18 cellular contexts compared by ENCODE assay signal in the genomic region with DNA sequence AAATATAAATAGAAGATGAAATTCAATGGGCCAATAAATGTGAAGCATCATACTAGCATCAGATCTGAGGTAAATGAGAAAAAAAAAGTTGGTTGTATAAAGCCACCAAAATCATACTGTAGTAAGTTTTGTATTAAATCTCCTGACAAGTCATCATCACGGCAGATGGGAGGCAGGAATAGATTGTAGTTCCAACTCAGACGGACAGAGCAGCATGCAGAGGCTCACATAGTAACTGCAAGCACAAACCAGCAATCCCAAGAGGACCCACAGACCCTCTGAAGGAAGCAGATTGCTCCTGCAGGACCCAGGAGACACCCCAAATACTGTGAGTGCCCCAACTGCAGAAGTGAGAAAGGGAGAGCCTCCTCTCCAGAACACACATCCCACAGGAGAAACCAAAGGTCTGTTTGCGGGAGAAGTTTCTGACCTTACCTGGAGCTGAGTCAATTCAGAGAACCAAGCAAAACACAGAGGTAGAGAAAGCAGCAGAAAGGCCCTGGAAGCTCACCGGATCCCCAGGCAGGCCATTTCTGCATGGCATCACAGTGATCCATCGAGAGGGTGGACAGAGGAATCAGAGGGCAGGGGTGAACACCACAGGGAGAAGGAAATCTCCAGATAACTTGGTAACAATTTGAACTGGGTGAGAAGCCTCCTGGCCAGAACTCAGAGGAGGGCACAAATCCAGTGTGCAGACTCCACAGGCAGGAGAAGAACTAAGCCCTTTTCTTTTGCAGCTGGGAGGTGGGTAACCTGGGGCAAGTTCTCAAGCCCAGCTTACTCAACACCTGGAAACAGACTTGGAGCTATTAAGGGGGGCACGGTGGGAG.
DNase-seq lines count a peak whose midpoint lies in the region; ATAC-seq and TF ChIP-seq lines count a peak whose summit lies in the region.
"Had no signal": no experiment of that assay in that cellular context is flagged by ENCODE, and none has a peak within 500 bp of the region (broad histone marks: within the 10 kb centered on the region; RNA-seq: fewer than 3 reads in every experiment).

No MANE protein-coding gene starts in this region.

- H3K27ac Mint-ChIP-seq in neural progenitor cell (peak overlapping the region; percentile 87), endothelial cell (ENCODE audit: unreplicated experiment) (no peak overlapping the region)

- BruUV-seq in OCI-LY7 (replicated peaks; lab: Mats Ljungman, UMichigan), result no TSS peak

- H3F3A ChIP-seq in neural progenitor cell (ENCODE audit: low read depth), result no peaks in the 10 kb centered on the region

- H3K9ac ChIP-seq in neural progenitor cell, result no peak overlapping the region
- H3K9ac ChIP-seq: SK-N-SH had no signal

- H3K9me3 ChIP-seq in neural progenitor cell (ENCODE audit: low read depth) (no peaks in the 10 kb centered on the region), OCI-LY7 (ENCODE audit: low read length) (no peaks in the 10 kb centered on the region)
- H3K9me3 ChIP-seq: A549, Peyer's patch, SK-N-SH had no signal

- no peaks in the 10 kb centered on the region for H4K20me1 ChIP-seq in neural progenitor cell (ENCODE audit: low read depth)
- H4K20me1 ChIP-seq in OCI-LY7 (ENCODE audit: insufficient read depth, low read length), result no peaks in the 10 kb centered on the region

- H3K9me2 ChIP-seq in OCI-LY7 (ENCODE audit: insufficient read depth, low read length), result no peaks in the 10 kb centered on the region
- H3K9me2 ChIP-seq: SK-N-SH had no signal

- peak; percentile 55 for DNase-seq in DMS53 (lab: John Stamatoyannopoulos, UW)
- DNase-seq in RWPE1 (ENCODE audit: low spot score), result no peak
- no peak for DNase-seq in neural progenitor cell (ENCODE audit: low spot score)
- DNase-seq in OCI-LY7 (ENCODE audit: low spot score), result no peak
- no peak for DNase-seq in endothelial cell (ENCODE audit: low spot score)
- DNase-seq: C1 segment of cervical spinal cord, HCEC 1CT, KBM-7, MV-4-11, NCI-H1417, NCI-H187 treated with DMSO at 0.1 percent for 48 hours, NCI-H510A, SHP77, SK-N-SH had no signal

- H3K4me2 ChIP-seq in neural progenitor cell (no peak overlapping the region), OCI-LY7 (ENCODE audit: low read length) (no peak overlapping the region)
- H3K4me2 ChIP-seq: A549, SK-N-SH had no signal

- H3K4me3 ChIP-seq in neural progenitor cell, result no peak overlapping the region
- H3K4me3 ChIP-seq in OCI-LY7 (ENCODE audit: low read depth, low read length, poor library complexity, severe bottlenecking), result no peak overlapping the region
- H3K4me3 ChIP-seq: A549, Peyer's patch had no signal

- H3K36me3 Mint-ChIP-seq in neural progenitor cell (no peaks in the 10 kb centered on the region), endothelial cell (ENCODE audit: low read depth, unreplicated experiment) (no peaks in the 10 kb centered on the region)

- no peak overlapping the region for H3K4me3 Mint-ChIP-seq in neural progenitor cell
- H3K4me3 Mint-ChIP-seq in endothelial cell (ENCODE audit: unreplicated experiment), result no peak overlapping the region

- ATAC-seq in esophagus mucosa, result peak; percentile 49
- no peak for ATAC-seq in GM18867 (IDR thresholded peaks at IDR 0.05; ENCODE audit: unreplicated experiment)
- ATAC-seq: A549 had no signal

- H3K27ac ChIP-seq in RWPE1 (peak overlapping the region; percentile 46), neural progenitor cell (no peak overlapping the region), OCI-LY7 (ENCODE audit: low read depth, low read length, poor library complexity, severe bottlenecking) (no peak overlapping the region)
- H3K27ac ChIP-seq: Peyer's patch had no signal

- H3K4me1 ChIP-seq in neural progenitor cell (no peaks in the 10 kb centered on the region), OCI-LY7 (ENCODE audit: insufficient read depth, low read length, poor library complexity, severe bottlenecking) (no peaks in the 10 kb centered on the region)
- H3K4me1 ChIP-seq: Peyer's patch had no signal

- CTCF ChIA-PET in RWPE1 (lab: Yijun Ruan, JAX) (no interaction called here), OCI-LY7 (lab: Charles Lee; ENCODE audit: unreplicated experiment) (no interaction called here)

- no peak for TF ChIP-seq CTCF in RWPE1 (conservative IDR thresholded peaks at IDR 0.05; ENCODE audit: low read depth)
- TF ChIP-seq CTCF in neural progenitor cell (IDR thresholded peaks at IDR 0.05), result no peak
- TF ChIP-seq CTCF in OCI-LY7 (conservative IDR thresholded peaks at IDR 0.05; ENCODE audit: low read length), result no peak
- TF ChIP-seq CTCF in endothelial cell (IDR thresholded peaks at IDR 0.05; ENCODE audit: unreplicated experiment), result no peak

- POLR2A ChIA-PET in RWPE1 (lab: Yijun Ruan, JAX; ENCODE audit: low non-redundant PET) (no interaction called here), OCI-LY7 (lab: Charles Lee) (no interaction called here)

- H3K4me1 Mint-ChIP-seq in neural progenitor cell, result peaks cover 16% of the 10 kb centered on the region
- H3K4me1 Mint-ChIP-seq in endothelial cell (ENCODE audit: unreplicated experiment), result no peaks in the 10 kb centered on the region

- H3K27me3 ChIP-seq in neural progenitor cell, result no peaks in the 10 kb centered on the region
- H3K27me3 ChIP-seq: Peyer's patch had no signal

- H3K36me3 ChIP-seq in neural progenitor cell (no peaks in the 10 kb centered on the region), OCI-LY7 (ENCODE audit: insufficient read depth, low read length) (no peaks in the 10 kb centered on the region)
- H3K36me3 ChIP-seq: Peyer's patch had no signal

- H2AFZ ChIP-seq in neural progenitor cell (replicated peaks) (no peak overlapping the region), OCI-LY7 (ENCODE audit: low read length) (no peak overlapping the region)

- H3K79me2 ChIP-seq in neural progenitor cell (ENCODE audit: low read depth) (no peaks in the 10 kb centered on the region), OCI-LY7 (ENCODE audit: insufficient read depth, low read depth, low read length) (no peaks in the 10 kb centered on the region)

- intact Hi-C loops in OCI-LY7 (cut with micrococcal nuclease; ENCODE audit: unreplicated experiment), result no loop called here

- H3K27me3 Mint-ChIP-seq in neural progenitor cell (ENCODE audit: insufficient read depth, low read depth) (no peaks in the 10 kb centered on the region), endothelial cell (ENCODE audit: unreplicated experiment) (peaks cover 2% of the 10 kb centered on the region)

- H3K9me3 Mint-ChIP-seq in neural progenitor cell (peaks cover 4% of the 10 kb centered on the region), endothelial cell (ENCODE audit: unreplicated experiment) (no peaks in the 10 kb centered on the region)
